In the genomic region with DNA sequence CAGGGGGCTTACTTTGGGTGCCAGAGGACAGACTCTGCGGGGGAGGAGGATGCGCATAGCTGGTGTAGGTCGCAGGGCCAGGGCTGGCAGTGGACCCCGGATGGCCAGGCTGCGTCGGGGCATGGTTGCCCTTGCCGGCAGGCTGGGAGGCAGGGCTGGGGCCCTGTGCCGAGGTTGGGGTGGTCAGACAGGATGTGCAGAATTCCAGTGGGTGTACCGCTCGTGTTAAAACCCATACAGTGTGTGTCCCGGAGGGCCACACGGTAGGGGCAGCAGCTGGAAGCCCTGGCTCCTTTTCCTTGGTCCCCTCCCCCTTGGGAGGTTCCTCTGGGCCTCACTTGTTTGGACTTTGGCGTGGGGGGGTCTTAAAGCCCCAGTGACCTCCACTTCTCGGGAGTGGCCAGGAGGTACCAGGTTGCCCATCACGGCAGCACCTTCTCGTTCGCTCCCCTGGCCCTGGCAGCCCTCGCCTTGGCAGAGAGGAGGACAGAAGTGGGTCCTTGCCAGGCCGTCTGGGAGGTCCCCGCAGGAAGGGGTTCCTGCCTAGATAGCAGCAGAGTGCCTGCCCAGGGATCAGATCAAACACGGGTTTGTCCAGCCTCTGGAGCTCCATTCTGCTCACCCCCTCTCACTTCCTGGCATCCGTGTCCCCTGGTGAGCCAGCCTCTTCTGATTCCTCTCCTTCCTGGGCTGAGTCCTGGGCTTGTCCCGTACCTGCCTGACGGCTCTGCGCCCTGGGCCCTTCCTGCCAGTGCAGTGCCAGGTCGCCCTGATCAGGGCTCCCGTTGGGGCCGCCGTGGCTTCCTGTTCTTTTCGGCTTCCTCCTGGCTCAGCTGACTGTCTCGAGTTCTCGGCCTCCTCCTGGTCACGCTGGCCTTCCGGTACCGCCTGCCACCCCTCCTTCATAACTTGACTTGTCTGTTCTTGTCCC, we compare ENCODE assay signal across 10 cellular contexts. TPM values are rescaled to one million over a fixed set of nuclear protein-coding genes. Genes with fewer than 3 reads are reported as not detected.
A peak's percentile ranks its signal among the peaks of the same experiment; 100 is the strongest.
DNase-seq lines count a peak whose midpoint lies in the region; ATAC-seq and TF ChIP-seq lines count a peak whose summit lies in the region.
"Had no signal": no experiment of that assay in that cellular context is flagged by ENCODE, and none has a peak within 500 bp of the region (broad histone marks: within the 10 kb centered on the region; RNA-seq: fewer than 3 reads in every experiment).

No MANE protein-coding gene starts in this region.

- peaks cover 0 to 3% (median 0%) of the 10 kb centered on the region in 3 donors for H3K9me3 ChIP-seq in body of pancreas
- H3K9me3 ChIP-seq in left lung, result peaks cover 0 to 10% of the 10 kb centered on the region in 2 donors
- peaks cover 0 to 17% (median 14%) of the 10 kb centered on the region in 8 donors for H3K9me3 ChIP-seq in spleen
- no peaks in the 10 kb centered on the region for H3K9me3 ChIP-seq in PC-3 (ENCODE audit: low read length)

- WGBS in body of pancreas, 2 donors, result 44 to 62% methylated on average over 23 to 35 of the region's 35 CpGs
- 40 to 48% (median 45%) methylated on average over 21 to 35 of the region's 35 CpGs for WGBS in spleen, 5 donors

- in situ Hi-C loops in ACHN (cut with HindIII; ENCODE audit: low pct_ligation_motif_present, low pct_unique_long_range_greater_than_20kb, low sequenced_read_pairs), result no loop called here

- no peak overlapping the region for H3K9ac ChIP-seq in PC-3 (ENCODE audit: low read length)

- ATAC-seq in body of pancreas (peak; percentile 80), left lung (peak; percentile 47), PC-3 (no peak)
- ATAC-seq: activated CD4-positive, CD25-positive, alpha-beta regulatory T cell treated with anti-CD3 and anti-CD28 coated beads, Interleukin-2, amount 50 U/mL, for 24 hours had no signal

- H3K36me3 ChIP-seq in body of pancreas (replicated peaks in 1 of 2; ENCODE audit: insufficient read depth in 1 of 2, low read depth in 2 of 2) (no peaks in the 10 kb centered on the region), left lung (no peaks in the 10 kb centered on the region), spleen (no peaks in the 10 kb centered on the region), PC-3 (ENCODE audit: low read depth, low read length) (no peaks in the 10 kb centered on the region)

- intact Hi-C loops in body of pancreas (cut with DNase I) (no loop called here), left lung (cut with DNase I) (no loop called here), spleen (cut with DNase I; ENCODE audit: low total_unique reads) (no loop called here), PC-3 (cut with micrococcal nuclease) (no loop called here)

- H3K27ac ChIP-seq in body of pancreas, result peak overlapping the region in 3 of 4 donors; percentile 67 to 79 (median 75)
- H3K27ac ChIP-seq in left lung, result peak overlapping the region; percentile 81 to 86
- H3K27ac ChIP-seq in spleen, result peak overlapping the region in 7 of 8 donors; percentile 19 to 88 (median 61)
- H3K27ac ChIP-seq in PC-3 (ENCODE audit: low read length), result no peak overlapping the region

- TF ChIP-seq POLR2A in body of pancreas (IDR thresholded peaks at IDR 0.05) (peak in 2 of 3 donors; percentile 28 to 65), spleen (IDR thresholded peaks at IDR 0.05) (no peak)

- H3F3A ChIP-seq in PC-3 (ENCODE audit: low read length, unreplicated experiment), result no peaks in the 10 kb centered on the region

- POLR2A ChIA-PET in PC-3 (lab: Charles Lee; ENCODE audit: unreplicated experiment), result no interaction called here

- H3K4me3 ChIP-seq in body of pancreas (no peak overlapping the region), left lung (peak overlapping the region in 1 of 2 donors; percentile 31), spleen (peak overlapping the region in 4 of 8 donors; percentile 2 to 57 (median 22)), PC-3 (ENCODE audit: low read length) (no peak overlapping the region), foreskin fibroblast (ENCODE audit: low read depth in 1 of 2, low read length in 2 of 2) (no peak overlapping the region)

- CTCF ChIA-PET in PC-3 (lab: Charles Lee), result no interaction called here

- no TSS peak for BruUV-seq in PC-3 (replicated peaks; lab: Mats Ljungman, UMichigan)

- H3K27me3 ChIP-seq in body of pancreas (no peaks in the 10 kb centered on the region), left lung (no peaks in the 10 kb centered on the region), spleen (replicated peaks in 1 of 7) (no peaks in the 10 kb centered on the region), PC-3 (ENCODE audit: low read length) (no peaks in the 10 kb centered on the region)

- H4K20me1 ChIP-seq in PC-3 (ENCODE audit: low read length), result no peaks in the 10 kb centered on the region

- TF ChIP-seq CTCF in body of pancreas (IDR thresholded peaks at IDR 0.05), result no peak
- TF ChIP-seq CTCF in left lung (IDR thresholded peaks at IDR 0.05), result no peak
- no peak for TF ChIP-seq CTCF in spleen (IDR thresholded peaks at IDR 0.05 in 8 of 11, conservative IDR thresholded peaks at IDR 0.05 in 3 of 11)
- TF ChIP-seq CTCF in PC-3 (conservative IDR thresholded peaks at IDR 0.05; ENCODE audit: low read depth, low read length), result no peak
- TF ChIP-seq CTCF in foreskin fibroblast (IDR thresholded peaks at IDR 0.05; ENCODE audit: low read depth, low read length), result no peak

- H2AFZ ChIP-seq in PC-3 (ENCODE audit: low read length), result no peak overlapping the region

- no peaks in the 10 kb centered on the region for H3K79me2 ChIP-seq in PC-3 (ENCODE audit: low read length)

- DNase-seq in Kasumi-1 (lab: John Stamatoyannopoulos, UW) (peak; percentile 25 to 26), body of pancreas (peak; percentile 57 to 87 (median 74)), left lung (peak; percentile 86 to 89), spleen (peak; percentile 87), PC-3 (no peak), HCEC 1CT (no peak), ACHN (no peak), foreskin fibroblast (no peak)
- DNase-seq: NCI-H748 treated with DMSO at 0.1 percent for 48 hours had no signal

- H3K4me1 ChIP-seq in body of pancreas (peaks cover 23% of the 10 kb centered on the region), left lung (peaks cover 0 to 59% of the 10 kb centered on the region in 2 donors), spleen (peaks cover 17 to 61% (median 52%) of the 10 kb centered on the region in 6 donors), PC-3 (ENCODE audit: insufficient read depth, low read length) (peaks cover 25% of the 10 kb centered on the region)

- no peak overlapping the region for H3K4me2 ChIP-seq in PC-3 (ENCODE audit: low read length)

- H3K9me2 ChIP-seq in PC-3 (replicated peaks; ENCODE audit: low read length), result no peaks in the 10 kb centered on the region

RNA-seq across cellular contexts. Expression of gene HGFAC, which starts 56.7 kb away (rescaled TPM):
- under 1 TPM in 1 of 2 donors, not detected in 1; 0.78 TPM for total RNA-seq in body of pancreas
- total RNA-seq in left lung, result under 1 TPM in 1 of 2 donors, not detected in 1; 0.32 TPM
- under 1 TPM in 2 of 7 donors, not detected in 5; 0.32 to 0.47 TPM for total RNA-seq in spleen
- polyA plus RNA-seq in spleen, result under 1 TPM; 0.11 to 0.35 (median 0.22) TPM
- 0.04 and 0.58 TPM in 2 replicates for total RNA-seq in PC-3 (2014; rRNA removed)

Comparison
In these comparisons a context has a peak if more than half of its experiments do, and no peak if none do; other contexts are left out.
1. DNase-seq: peak in Kasumi-1 (2 of 2), body of pancreas (4 of 4), left lung (2 of 2) and spleen (single experiment); none in PC-3 (single experiment), HCEC 1CT (single experiment), ACHN (single experiment) and foreskin fibroblast (0 of 2).
2. POLR2A ChIP-seq: peak in body of pancreas (2 of 3); none in spleen (0 of 3).